Comparison of ENCODE assay signal across 11 cellular contexts in the genomic region with DNA sequence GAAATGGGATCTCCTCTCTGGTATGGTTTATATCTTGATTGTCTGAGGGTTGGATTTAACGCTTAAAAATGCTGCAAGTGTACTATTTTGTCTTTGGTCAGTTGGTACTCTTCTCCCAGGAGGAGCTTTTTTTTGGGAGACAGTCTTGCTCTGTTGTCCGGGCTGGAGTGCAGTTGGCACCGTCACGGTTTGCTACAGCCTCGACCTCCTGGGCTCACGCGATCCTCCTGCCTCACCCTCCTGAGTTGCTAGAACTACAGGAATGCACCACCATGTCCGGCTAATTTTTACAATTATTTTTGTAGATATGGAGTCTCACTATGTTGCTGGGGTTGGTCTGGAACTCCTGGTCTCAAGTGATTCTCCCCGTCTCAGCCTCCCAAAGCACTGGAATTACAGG.
DNase-seq lines count a peak whose midpoint lies in the region; ATAC-seq and TF ChIP-seq lines count a peak whose summit lies in the region.
"Had no signal": no experiment of that assay in that cellular context is flagged by ENCODE, and none has a peak within 500 bp of the region (broad histone marks: within the 10 kb centered on the region; RNA-seq: fewer than 3 reads in every experiment).

No MANE protein-coding gene starts in this region.

- 89 to 93% methylated on average over 9 of the region's 9 CpGs for WGBS in GM23248 (ENCODE audit: low coverage in 1 of 2, low lambda C conversion rate in 2 of 2, missing lambda C conversion rate in 2 of 2), 2 experiments
- 93 to 97% (median 95%) methylated on average over 8 to 9 of the region's 9 CpGs for WGBS in adrenal gland, 4 donors
- 90% methylated on average over 9 of the region's 9 CpGs for WGBS in right lobe of liver (ENCODE audit: insufficient coverage, low coverage, low lambda C conversion rate, missing lambda C conversion rate)

- in situ Hi-C loops in GM23248 (cut with MboI) = no loop called here

- H3K79me2 ChIP-seq in GM23248 (ENCODE audit: insufficient read depth) = peaks cover 95% of the 10 kb centered on the region

- H3K27ac ChIP-seq in GM23248 (peak overlapping the region; percentile 97), adrenal gland (peak overlapping the region in 4 of 5 donors; percentile 35 to 92 (median 80)), right lobe of liver (peak overlapping the region; percentile 69 to 91 (median 72)), skeletal muscle tissue (ENCODE audit: low read depth, low read length) (peak overlapping the region; percentile 99)
- no peak overlapping the region for H3K27ac ChIP-seq in effector memory CD4-positive, alpha-beta T cell (ENCODE audit: insufficient read depth, low read length, poor library complexity, severe bottlenecking)

- H3K4me3 ChIP-seq in GM23248 (no peak overlapping the region), adrenal gland (no peak overlapping the region), right lobe of liver (no peak overlapping the region), skeletal muscle tissue (ENCODE audit: low read length in 3 of 3) (peak overlapping the region in 1 of 3 donors; percentile 7)
- no peak overlapping the region for H3K4me3 ChIP-seq in effector memory CD4-positive, alpha-beta T cell (ENCODE audit: insufficient read depth, low read depth, low read length, poor library complexity, severe bottlenecking)

- intact Hi-C loops in adrenal gland (cut with DNase I) = no loop called here
- intact Hi-C loops in right lobe of liver (cut with DNase I) = no loop called here

- peak overlapping the region; percentile 66 for H3K4me2 ChIP-seq in GM23248 (ENCODE audit: unreplicated experiment)

- H3K36me3 ChIP-seq in GM23248 (ENCODE audit: low read depth) (peaks cover 24% of the 10 kb centered on the region; the same call in 1 of the 2 replicates), adrenal gland (replicated peaks in 1 of 2) (peaks cover 0 to 7% of the 10 kb centered on the region in 2 donors), right lobe of liver (no peaks in the 10 kb centered on the region), skeletal muscle tissue (ENCODE audit: control insufficient read depth in 3 of 3, insufficient read depth in 3 of 3, low read length in 3 of 3) (peaks cover 0 to 2% (median 0%) of the 10 kb centered on the region in 3 donors)
- H3K36me3 ChIP-seq in effector memory CD4-positive, alpha-beta T cell (ENCODE audit: control insufficient read depth, insufficient read depth, low read length) = no peaks in the 10 kb centered on the region

- H2AFZ ChIP-seq in GM23248 = no peak overlapping the region

- TF ChIP-seq CTCF in adrenal gland (IDR thresholded peaks at IDR 0.05) (no peak), right lobe of liver (IDR thresholded peaks at IDR 0.05) (no peak)

- 0 out of 2 replicates have a peak, but pooled peaks cover 4% of the 10 kb centered on the region for H4K20me1 ChIP-seq in GM23248 (ENCODE audit: insufficient read depth)

- H3K9me2 ChIP-seq in GM23248 (ENCODE audit: insufficient read depth) = no peaks in the 10 kb centered on the region

- ATAC-seq in right lobe of liver (no peak), GM21717 (IDR thresholded peaks at IDR 0.05; ENCODE audit: unreplicated experiment) (no peak), esophagus mucosa (no peak), HG02798 (IDR thresholded peaks at IDR 0.05; ENCODE audit: poor library complexity, unreplicated experiment) (no peak)

- H3K4me1 ChIP-seq in GM23248 (ENCODE audit: insufficient read depth) (peaks cover 63% of the 10 kb centered on the region), adrenal gland (replicated peaks in 1 of 2) (peaks cover 15 to 65% of the 10 kb centered on the region in 2 donors), right lobe of liver (peaks cover 2 to 59% (median 23%) of the 10 kb centered on the region in 4 donors), skeletal muscle tissue (ENCODE audit: control insufficient read depth in 3 of 3, insufficient read depth in 3 of 3, low read length in 3 of 3) (peaks cover 33 to 62% (median 47%) of the 10 kb centered on the region in 3 donors)
- H3K4me1 ChIP-seq in effector memory CD4-positive, alpha-beta T cell (ENCODE audit: control insufficient read depth, insufficient read depth, low read length, poor library complexity, severe bottlenecking) = peaks cover 10% of the 10 kb centered on the region

- TF ChIP-seq POLR2A in adrenal gland (IDR thresholded peaks at IDR 0.05) (no peak), right lobe of liver (IDR thresholded peaks at IDR 0.05) (no peak)

- no peak for DNase-seq in GM23248
- DNase-seq in adrenal gland = no peak
- no peak for DNase-seq in right lobe of liver
- DNase-seq in effector memory CD4-positive, alpha-beta T cell = no peak
- DNase-seq: activated T-cell treated with anti-CD3 and anti-CD28 coated beads for 4 hours, kidney, NCI-H2107 had no signal

- H3K9me3 ChIP-seq in GM23248 (ENCODE audit: low read depth) = no peaks in the 10 kb centered on the region
- no peaks in the 10 kb centered on the region for H3K9me3 ChIP-seq in adrenal gland (replicated peaks in 1 of 3)
- H3K9me3 ChIP-seq in right lobe of liver = no peaks in the 10 kb centered on the region
- H3K9me3 ChIP-seq in skeletal muscle tissue (ENCODE audit: control insufficient read depth in 3 of 3, low read length in 3 of 3) = no peaks in the 10 kb centered on the region
- H3K9me3 ChIP-seq in effector memory CD4-positive, alpha-beta T cell (ENCODE audit: control insufficient read depth, low read length) = no peaks in the 10 kb centered on the region

- peaks cover 74% of the 10 kb centered on the region for H3F3A ChIP-seq in GM23248 (ENCODE audit: insufficient read depth)

- H3K27me3 ChIP-seq in GM23248 (replicated peaks; ENCODE audit: insufficient read depth) (no peaks in the 10 kb centered on the region), adrenal gland (no peaks in the 10 kb centered on the region), right lobe of liver (no peaks in the 10 kb centered on the region), skeletal muscle tissue (ENCODE audit: control insufficient read depth in 3 of 3, insufficient read depth in 3 of 3, low read length in 3 of 3) (no peaks in the 10 kb centered on the region)
- no peaks in the 10 kb centered on the region for H3K27me3 ChIP-seq in effector memory CD4-positive, alpha-beta T cell (replicated peaks; ENCODE audit: control insufficient read depth, insufficient read depth, low read length, poor library complexity, severe bottlenecking)

- peak overlapping the region; percentile 80; the same call in 1 of the 2 replicates for H3K9ac ChIP-seq in GM23248
- no peak overlapping the region for H3K9ac ChIP-seq in skeletal muscle tissue (ENCODE audit: low read depth in 1 of 3, low read length in 3 of 3)
